Comparison of ENCODE assay signal across 8 cellular contexts in the genomic region with DNA sequence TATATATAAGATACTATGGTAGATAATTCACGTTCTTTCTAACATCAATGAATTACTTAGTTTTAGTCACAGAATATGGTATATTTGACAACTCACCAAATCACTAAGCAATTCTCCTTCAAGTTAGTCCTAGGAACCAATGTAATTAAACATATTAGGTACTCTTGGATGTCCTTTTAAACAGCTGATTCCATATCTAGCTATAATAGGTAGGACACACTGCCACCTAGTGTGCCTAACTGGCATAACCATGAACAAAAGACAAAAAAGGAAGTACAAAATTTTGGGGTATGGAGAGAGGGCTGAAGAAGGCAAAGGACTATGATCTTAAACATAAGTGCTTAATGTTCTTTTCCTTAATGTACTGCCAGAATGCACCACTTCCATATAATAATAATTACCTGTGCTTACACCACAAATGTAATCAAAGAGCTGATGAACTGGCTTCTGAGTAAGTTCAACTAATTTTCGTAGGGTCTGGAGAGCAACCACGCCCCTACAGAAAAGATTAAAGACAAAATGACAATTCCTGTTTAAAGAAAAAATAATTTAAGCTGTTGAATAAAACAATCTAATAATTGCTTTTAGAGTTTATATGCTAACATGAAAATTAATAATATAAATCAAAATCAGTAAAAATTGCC. TPM values are rescaled to one million over a fixed set of nuclear protein-coding genes. Genes with fewer than 3 reads are reported as not detected.
DNase-seq lines count a peak whose midpoint lies in the region; ATAC-seq and TF ChIP-seq lines count a peak whose summit lies in the region.

No MANE protein-coding gene starts in this region.

- H3K9me3 ChIP-seq in cardiac muscle cell (ENCODE audit: low read depth) (no peaks in the 10 kb centered on the region), suprapubic skin (no peaks in the 10 kb centered on the region)

- no peak overlapping the region for H3K4me3 ChIP-seq in cardiac muscle cell
- no peak overlapping the region for H3K4me3 ChIP-seq in suprapubic skin

- ATAC-seq in Right ventricle myocardium inferior (no peak), HG02840 (IDR thresholded peaks at IDR 0.05; ENCODE audit: low FRiP score, unreplicated experiment) (peak; percentile 56), memory B cell (ENCODE audit: low read depth) (peak; percentile 84)

- no peaks in the 10 kb centered on the region for H3K4me1 Mint-ChIP-seq in T-helper 2 cell treated with Interferon-gamma antibody and Interleukin-4, amounts not matched to agents 5 μg/mL and 100 μg/mL, for 36 hours (ENCODE audit: low read depth)
- H3K4me1 Mint-ChIP-seq in memory B cell: peaks cover 15% of the 10 kb centered on the region

- H3K4me3 Mint-ChIP-seq in T-helper 2 cell treated with Interferon-gamma antibody and Interleukin-4, amounts not matched to agents 5 μg/mL and 100 μg/mL, for 36 hours: no peak overlapping the region
- no peak overlapping the region for H3K4me3 Mint-ChIP-seq in memory B cell

- peak; percentile 81 for TF ChIP-seq CTCF in cardiac muscle cell (IDR thresholded peaks at IDR 0.05; ENCODE audit: low read depth, low read length)
- TF ChIP-seq CTCF in suprapubic skin (IDR thresholded peaks at IDR 0.05): peak; percentile 71

- DNase-seq in cardiac muscle cell (ENCODE audit: low read depth in 1 of 2, low spot score in 1 of 2) (peak; percentile 54 to 72), Right ventricle myocardium inferior (ENCODE audit: missing footprints) (no peak), NCI-H1930 (lab: John Stamatoyannopoulos, UW) (peak; percentile 43 to 52), dedifferentiated amniotic fluid mesenchymal stem cell (ENCODE audit: extremely low spot score) (peak; percentile 31), memory B cell (ENCODE audit: low spot score in 2 of 2) (peak; percentile 55 to 64), suprapubic skin (ENCODE audit: low spot score in 2 of 2) (no peak)
- peak; percentile 18 for DNase-seq in T-helper 2 cell treated with Interferon-gamma antibody and Interleukin-4, amounts not matched to agents 5 μg/mL and 100 μg/mL, for 36 hours (ENCODE audit: low spot score)

- no peaks in the 10 kb centered on the region for H3K27me3 Mint-ChIP-seq in T-helper 2 cell treated with Interferon-gamma antibody and Interleukin-4, amounts not matched to agents 5 μg/mL and 100 μg/mL, for 36 hours (ENCODE audit: low read depth)
- H3K27me3 Mint-ChIP-seq in memory B cell: no peaks in the 10 kb centered on the region

- peaks cover 33% of the 10 kb centered on the region for H3K36me3 ChIP-seq in cardiac muscle cell
- peaks cover 48% of the 10 kb centered on the region for H3K36me3 ChIP-seq in suprapubic skin

- H3K27me3 ChIP-seq in cardiac muscle cell (no peaks in the 10 kb centered on the region), suprapubic skin (no peaks in the 10 kb centered on the region)

- H3K27ac ChIP-seq in cardiac muscle cell (no peak overlapping the region), suprapubic skin (no peak overlapping the region)

- TF ChIP-seq POLR2A in suprapubic skin (IDR thresholded peaks at IDR 0.05): no peak

- 93% methylated on average over 3 of the region's 3 CpGs for WGBS in suprapubic skin

- intact Hi-C loops in Right ventricle myocardium inferior (cut with DNase I): loop anchor here (2.0 kb wide), 1 partner anchor 316 kb away; no protein-coding TSS in a partner anchor

- peaks cover 22% of the 10 kb centered on the region for H3K36me3 Mint-ChIP-seq in T-helper 2 cell treated with Interferon-gamma antibody and Interleukin-4, amounts not matched to agents 5 μg/mL and 100 μg/mL, for 36 hours (ENCODE audit: low read depth)
- H3K36me3 Mint-ChIP-seq in memory B cell: peaks cover 36% of the 10 kb centered on the region

- H3K4me1 ChIP-seq in cardiac muscle cell (ENCODE audit: low read depth) (no peaks in the 10 kb centered on the region), suprapubic skin (no peaks in the 10 kb centered on the region)

- H3K9me3 Mint-ChIP-seq in T-helper 2 cell treated with Interferon-gamma antibody and Interleukin-4, amounts not matched to agents 5 μg/mL and 100 μg/mL, for 36 hours: no peaks in the 10 kb centered on the region
- H3K9me3 Mint-ChIP-seq in memory B cell: peaks cover 3% of the 10 kb centered on the region

- no peak overlapping the region for H3K27ac Mint-ChIP-seq in T-helper 2 cell treated with Interferon-gamma antibody and Interleukin-4, amounts not matched to agents 5 μg/mL and 100 μg/mL, for 36 hours
- H3K27ac Mint-ChIP-seq in memory B cell: no peak overlapping the region

- no peak for TF ChIP-seq EP300 in suprapubic skin (IDR thresholded peaks at IDR 0.05)

RNA-seq across cellular contexts. Expression of a gene that starts 28.7 kb away (rescaled TPM):
- total RNA-seq in cardiac muscle cell: 19.6 and 20.0 TPM in 2 replicates
- 21.3 and 30.5 TPM in 2 replicates for polyA plus RNA-seq in cardiac muscle cell
- total RNA-seq in Right ventricle myocardium inferior: 31.1 TPM
- 10 to 100 TPM; 28.1 to 49.8 (median 41.5) TPM for total RNA-seq in suprapubic skin

RNA-seq across cellular contexts. Expression of a gene that starts 41.0 kb away (rescaled TPM):
- total RNA-seq in cardiac muscle cell (3.4 and 3.9 TPM in 2 replicates), Right ventricle myocardium inferior (0.30 TPM), suprapubic skin (1 to 10 TPM; 2.3 to 7.2 (median 2.8) TPM)
- 0.76 and 1.2 TPM in 2 replicates for polyA plus RNA-seq in cardiac muscle cell

Comparison
In these comparisons a context has a peak if more than half of its experiments do, and no peak if none do; other contexts are left out.
1. DNase-seq: peak in cardiac muscle cell (2 of 2), NCI-H1930 (2 of 2), T-helper 2 cell treated with Interferon-gamma antibody and Interleukin-4, amounts not matched to agents 5 μg/mL and 100 μg/mL, for 36 hours (single experiment), dedifferentiated amniotic fluid mesenchymal stem cell (single experiment) and memory B cell (2 of 2); none in Right ventricle myocardium inferior (single experiment) and suprapubic skin (0 of 2).